Comparison of ENCODE assay signal across 15 cellular contexts in genomic region chr15:75431682-75432081, GRCh38. TPM values are rescaled to one million over a fixed set of nuclear protein-coding genes. Genes with fewer than 3 reads are reported as not detected.
DNase-seq lines count a peak whose midpoint lies in the region; ATAC-seq lines count a peak whose summit lies in the region.
"Had no signal": no experiment of that assay in that cellular context is flagged by ENCODE, and none has a peak within 500 bp of the region (broad histone marks: within the 10 kb centered on the region; RNA-seq: fewer than 3 reads in every experiment).

No MANE protein-coding gene starts in this region.

- no peak for ATAC-seq in stimulated activated naive CD8-positive, alpha-beta T cell treated with anti-CD3 and anti-CD28 coated beads, Interleukin-15, amount 100 ng/mL, for 72 hours
- ATAC-seq in T-helper 17 cell: no peak
- ATAC-seq in effector memory CD8-positive, alpha-beta T cell (replicated peaks): no peak
- ATAC-seq in stimulated activated effector memory CD8-positive, alpha-beta T cell treated with anti-CD3 and anti-CD28 coated beads, Interleukin-12 subunit alpha, Interleukin-12 subunit beta, amount 100 ng/mL, for 72 hours: no peak

- H3K9me3 Mint-ChIP-seq in stimulated activated naive CD8-positive, alpha-beta T cell treated with anti-CD3 and anti-CD28 coated beads, Interleukin-15, Interleukin-2, amounts not matched to agents 100 ng/mL and 50 ng/mL, for 24 hours: no peaks in the 10 kb centered on the region
- no peaks in the 10 kb centered on the region for H3K9me3 Mint-ChIP-seq in stimulated activated naive CD8-positive, alpha-beta T cell treated with anti-CD3 and anti-CD28 coated beads, Interleukin-15, amount 100 ng/mL, for 72 hours
- no peaks in the 10 kb centered on the region for H3K9me3 Mint-ChIP-seq in effector memory CD8-positive, alpha-beta T cell
- H3K9me3 Mint-ChIP-seq in stimulated activated effector memory CD8-positive, alpha-beta T cell treated with anti-CD3 and anti-CD28 coated beads, Interleukin-12 subunit alpha, Interleukin-12 subunit beta, amount 100 ng/mL, for 72 hours: no peaks in the 10 kb centered on the region
- H3K9me3 Mint-ChIP-seq: neural crest cell had no signal

- DNase-seq in stimulated activated naive CD8-positive, alpha-beta T cell treated with anti-CD3 and anti-CD28 coated beads, Interleukin-15, amount 100 ng/mL, for 72 hours: no peak
- DNase-seq in T-helper 17 cell: no peak
- DNase-seq in effector memory CD8-positive, alpha-beta T cell: no peak
- DNase-seq in stimulated activated effector memory CD8-positive, alpha-beta T cell treated with anti-CD3 and anti-CD28 coated beads, Interleukin-12 subunit alpha, Interleukin-12 subunit beta, amount 100 ng/mL, for 72 hours (ENCODE audit: low spot score in 2 of 2): no peak
- no peak for DNase-seq in KG1 (lab: John Stamatoyannopoulos, UW)
- DNase-seq in NCI-H1092 treated with DMSO at 0.1 percent for 48 hours (lab: John Stamatoyannopoulos, UW): no peak
- no peak for DNase-seq in NCI-H526 (lab: John Stamatoyannopoulos, UW)
- DNase-seq: KBM-7, kidney glomerular epithelial cell, NCI-H1105 treated with DMSO at 0.1 percent for 48 hours, NCI-H2107, NCI-H526 treated with DMSO at 0.1 percent for 48 hours, thyroid gland had no signal

- no peaks in the 10 kb centered on the region for H3K9me3 ChIP-seq in T-helper 17 cell (ENCODE audit: control insufficient read depth, low read length, poor library complexity, severe bottlenecking)
- H3K9me3 ChIP-seq: thyroid gland had no signal

- H3K27me3 Mint-ChIP-seq in stimulated activated naive CD8-positive, alpha-beta T cell treated with anti-CD3 and anti-CD28 coated beads, Interleukin-15, Interleukin-2, amounts not matched to agents 100 ng/mL and 50 ng/mL, for 24 hours: no peaks in the 10 kb centered on the region
- H3K27me3 Mint-ChIP-seq in stimulated activated naive CD8-positive, alpha-beta T cell treated with anti-CD3 and anti-CD28 coated beads, Interleukin-15, amount 100 ng/mL, for 72 hours: no peaks in the 10 kb centered on the region
- H3K27me3 Mint-ChIP-seq in T-helper 17 cell: no peaks in the 10 kb centered on the region
- no peaks in the 10 kb centered on the region for H3K27me3 Mint-ChIP-seq in effector memory CD8-positive, alpha-beta T cell

- H3K36me3 Mint-ChIP-seq in stimulated activated naive CD8-positive, alpha-beta T cell treated with anti-CD3 and anti-CD28 coated beads, Interleukin-15, Interleukin-2, amounts not matched to agents 100 ng/mL and 50 ng/mL, for 24 hours (ENCODE audit: low read depth): peaks cover 63% of the 10 kb centered on the region
- no peaks in the 10 kb centered on the region for H3K36me3 Mint-ChIP-seq in T-helper 17 cell (ENCODE audit: low read depth)
- H3K36me3 Mint-ChIP-seq in effector memory CD8-positive, alpha-beta T cell (ENCODE audit: insufficient read depth): peaks cover 55% of the 10 kb centered on the region
- peaks cover 93% of the 10 kb centered on the region for H3K36me3 Mint-ChIP-seq in stimulated activated effector memory CD8-positive, alpha-beta T cell treated with anti-CD3 and anti-CD28 coated beads, Interleukin-12 subunit alpha, Interleukin-12 subunit beta, amount 100 ng/mL, for 72 hours

- H3K27ac Mint-ChIP-seq in stimulated activated naive CD8-positive, alpha-beta T cell treated with anti-CD3 and anti-CD28 coated beads, Interleukin-15, Interleukin-2, amounts not matched to agents 100 ng/mL and 50 ng/mL, for 24 hours: no peak overlapping the region
- no peak overlapping the region for H3K27ac Mint-ChIP-seq in stimulated activated naive CD8-positive, alpha-beta T cell treated with anti-CD3 and anti-CD28 coated beads, Interleukin-15, amount 100 ng/mL, for 72 hours
- peak overlapping the region; percentile 73 for H3K27ac Mint-ChIP-seq in T-helper 17 cell
- H3K27ac Mint-ChIP-seq in effector memory CD8-positive, alpha-beta T cell: peak overlapping the region; percentile 5 to 72
- peak overlapping the region; percentile 71 for H3K27ac Mint-ChIP-seq in stimulated activated effector memory CD8-positive, alpha-beta T cell treated with anti-CD3 and anti-CD28 coated beads, Interleukin-12 subunit alpha, Interleukin-12 subunit beta, amount 100 ng/mL, for 72 hours

- peak overlapping the region; percentile 22 for H3K4me3 Mint-ChIP-seq in stimulated activated naive CD8-positive, alpha-beta T cell treated with anti-CD3 and anti-CD28 coated beads, Interleukin-15, Interleukin-2, amounts not matched to agents 100 ng/mL and 50 ng/mL, for 24 hours
- no peak overlapping the region for H3K4me3 Mint-ChIP-seq in stimulated activated naive CD8-positive, alpha-beta T cell treated with anti-CD3 and anti-CD28 coated beads, Interleukin-15, amount 100 ng/mL, for 72 hours
- H3K4me3 Mint-ChIP-seq in T-helper 17 cell: no peak overlapping the region
- H3K4me3 Mint-ChIP-seq in effector memory CD8-positive, alpha-beta T cell: no peak overlapping the region
- H3K4me3 Mint-ChIP-seq in stimulated activated effector memory CD8-positive, alpha-beta T cell treated with anti-CD3 and anti-CD28 coated beads, Interleukin-12 subunit alpha, Interleukin-12 subunit beta, amount 100 ng/mL, for 72 hours: no peak overlapping the region
- H3K4me3 Mint-ChIP-seq: neural crest cell had no signal

- H3K4me1 Mint-ChIP-seq in stimulated activated naive CD8-positive, alpha-beta T cell treated with anti-CD3 and anti-CD28 coated beads, Interleukin-15, Interleukin-2, amounts not matched to agents 100 ng/mL and 50 ng/mL, for 24 hours (ENCODE audit: low read depth): peaks cover 38% of the 10 kb centered on the region
- H3K4me1 Mint-ChIP-seq in stimulated activated naive CD8-positive, alpha-beta T cell treated with anti-CD3 and anti-CD28 coated beads, Interleukin-15, amount 100 ng/mL, for 72 hours: peaks cover 26% of the 10 kb centered on the region
- H3K4me1 Mint-ChIP-seq in T-helper 17 cell: peaks cover 32% of the 10 kb centered on the region
- peaks cover 21 to 34% of the 10 kb centered on the region in 2 donors for H3K4me1 Mint-ChIP-seq in effector memory CD8-positive, alpha-beta T cell (ENCODE audit: low read depth in 2 of 2)
- peaks cover 37% of the 10 kb centered on the region for H3K4me1 Mint-ChIP-seq in stimulated activated effector memory CD8-positive, alpha-beta T cell treated with anti-CD3 and anti-CD28 coated beads, Interleukin-12 subunit alpha, Interleukin-12 subunit beta, amount 100 ng/mL, for 72 hours
- H3K4me1 Mint-ChIP-seq: neural crest cell had no signal

RNA-seq across cellular contexts. Expression of gene SIN3A, which starts 19.8 kb away (rescaled TPM):
- 100 to 1,000 TPM; 166 to 169 TPM for total RNA-seq in T-helper 17 cell

Comparison
In these comparisons a context has a peak if more than half of its experiments do, and no peak if none do; other contexts are left out.
1. H3K27ac Mint-ChIP-seq: peak in T-helper 17 cell (single experiment), effector memory CD8-positive, alpha-beta T cell (2 of 2) and stimulated activated effector memory CD8-positive, alpha-beta T cell treated with anti-CD3 and anti-CD28 coated beads, Interleukin-12 subunit alpha, Interleukin-12 subunit beta, amount 100 ng/mL, for 72 hours (single experiment); none in stimulated activated naive CD8-positive, alpha-beta T cell treated with anti-CD3 and anti-CD28 coated beads, Interleukin-15, Interleukin-2, amounts not matched to agents 100 ng/mL and 50 ng/mL, for 24 hours (single experiment) and stimulated activated naive CD8-positive, alpha-beta T cell treated with anti-CD3 and anti-CD28 coated beads, Interleukin-15, amount 100 ng/mL, for 72 hours (0 of 2).